In the genomic region with DNA sequence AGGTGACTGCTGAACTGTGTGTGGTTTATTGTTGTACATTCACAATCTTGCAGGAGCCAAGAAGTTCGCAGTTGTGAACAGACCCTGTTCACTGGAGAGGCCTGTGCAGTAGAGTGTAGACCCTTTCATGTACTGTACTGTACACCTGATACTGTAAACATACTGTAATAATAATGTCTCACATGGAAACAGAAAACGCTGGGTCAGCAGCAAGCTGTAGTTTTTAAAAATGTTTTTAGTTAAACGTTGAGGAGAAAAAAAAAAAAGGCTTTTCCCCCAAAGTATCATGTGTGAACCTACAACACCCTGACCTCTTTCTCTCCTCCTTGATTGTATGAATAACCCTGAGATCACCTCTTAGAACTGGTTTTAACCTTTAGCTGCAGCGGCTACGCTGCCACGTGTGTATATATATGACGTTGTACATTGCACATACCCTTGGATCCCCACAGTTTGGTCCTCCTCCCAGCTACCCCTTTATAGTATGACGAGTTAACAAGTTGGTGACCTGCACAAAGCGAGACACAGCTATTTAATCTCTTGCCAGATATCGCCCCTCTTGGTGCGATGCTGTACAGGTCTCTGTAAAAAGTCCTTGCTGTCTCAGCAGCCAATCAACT, we compare ENCODE assay signal across 2 cellular contexts.
A peak's percentile ranks its signal among the peaks of the same experiment; 100 is the strongest.
TF ChIP-seq lines count a peak whose summit lies in the region.

No MANE protein-coding gene starts in this region.

TF ChIP-seq in HEK293, 187 proteins besides CTCF, POLR2A, EP300 and RAD21:
- TF ChIP-seq, protein P1, sequence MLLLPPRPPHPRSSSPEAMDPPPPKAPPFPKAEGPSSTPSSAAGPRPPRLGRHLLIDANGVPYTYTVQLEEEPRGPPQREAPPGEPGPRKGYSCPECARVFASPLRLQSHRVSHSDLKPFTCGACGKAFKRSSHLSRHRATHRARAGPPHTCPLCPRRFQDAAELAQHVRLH (tag by site-specific recombination; IDR thresholded peaks at IDR 0.05), result no peak
- 0 out of 2 replicates have a peak, but pooled peaks have one; percentile 2 for TF ChIP-seq ZNF362 (tag by site-specific recombination; IDR thresholded peaks at IDR 0.05)
TF ChIP-seq in HEK293: peak in this region for 1.

TF ChIP-seq in K562, 482 proteins besides CTCF, POLR2A, EP300 and RAD21:
- TF ChIP-seq C11orf30 (IDR thresholded peaks at IDR 0.05; ENCODE audit: low read depth) (peak; percentile 60; the same call in 1 of the 2 replicates), MAFG (tag; conservative IDR thresholded peaks at IDR 0.05) (peak; percentile 64; the same call in 1 of the 2 replicates), CSDE1 (IDR thresholded peaks at IDR 0.05) (no peak), ZNF316 (IDR thresholded peaks at IDR 0.05) (peak; percentile 83), RBM22 (IDR thresholded peaks at IDR 0.05; ENCODE audit: low read depth, low read length, poor library complexity, severe bottlenecking) (peak; percentile 23), POLR2AphosphoS5 (IDR thresholded peaks at IDR 0.05; ENCODE audit: control insufficient read depth, insufficient read depth, low read depth, low read length) (peak; percentile 11; the same call in 1 of the 2 replicates), SRSF1 (IDR thresholded peaks at IDR 0.05; ENCODE audit: low read depth, low read length) (no peak), MAFF (IDR thresholded peaks at IDR 0.05; ENCODE audit: low read length) (peak; percentile 42; the same call in 1 of the 2 replicates)
